Comparison of ENCODE assay signal across 8 cellular contexts in genomic region chr3:115783426-115783825, GRCh38.
DNase-seq lines count a peak whose midpoint lies in the region; TF ChIP-seq lines count a peak whose summit lies in the region.
"Not testable (repeated sequence)": the region's sequence is repeated elsewhere in the genome, so short reads cannot be mapped to it uniquely, and the experiment has no call there.

No MANE protein-coding gene starts in this region.

- H3K27me3 Mint-ChIP-seq in HFFc6 (ENCODE audit: insufficient read depth); activated naive CD8-positive, alpha-beta T cell: not testable (repeated sequence)

- not testable (repeated sequence) for H3K36me3 Mint-ChIP-seq in HFFc6 (ENCODE audit: low read depth); activated naive CD8-positive, alpha-beta T cell

- TF ChIP-seq EP300 in neural cell (conservative IDR thresholded peaks at IDR 0.05; ENCODE audit: poor library complexity, severe bottlenecking), result not testable (repeated sequence)

- not testable (repeated sequence) for H2AFZ ChIP-seq in neural cell (ENCODE audit: low read depth, low read length)

- H3F3A ChIP-seq in neural cell (ENCODE audit: insufficient read depth, low read length, poor library complexity, severe bottlenecking), result not testable (repeated sequence)

- not testable (repeated sequence) for TF ChIP-seq CTCF in AG09309 (IDR thresholded peaks at IDR 0.05; ENCODE audit: control insufficient read depth, insufficient read depth, low read depth, low read length, missing control alignments); HFFc6 (IDR thresholded peaks at IDR 0.05); neural cell (IDR thresholded peaks at IDR 0.05; ENCODE audit: poor library complexity, severe bottlenecking)

- H3K4me3 Mint-ChIP-seq in HFFc6, result peak overlapping the region; percentile 89
- H3K4me3 Mint-ChIP-seq in activated naive CD8-positive, alpha-beta T cell, result peak overlapping the region; percentile 94

- H3K27me3 ChIP-seq in SJCRH30; endocrine pancreas (ENCODE audit: control insufficient read depth, insufficient read depth, low read length); iPS-15b (ENCODE audit: control insufficient read depth, insufficient read depth, low read length); neural cell (ENCODE audit: insufficient read depth, low read depth, low read length); subcutaneous abdominal adipose tissue (ENCODE audit: control insufficient read depth in 5 of 5, insufficient read depth in 4 of 5, low read length in 5 of 5): not testable (repeated sequence)

- not testable (repeated sequence) for H3K36me3 ChIP-seq in SJCRH30; endocrine pancreas (ENCODE audit: control insufficient read depth, insufficient read depth, low read length); iPS-15b (ENCODE audit: control insufficient read depth, insufficient read depth, low read length); neural cell (ENCODE audit: insufficient read depth, low read length); subcutaneous abdominal adipose tissue (ENCODE audit: control insufficient read depth in 5 of 5, insufficient read depth in 5 of 5, low read length in 5 of 5)

- peaks cover 19% of the 10 kb centered on the region for H3K4me1 Mint-ChIP-seq in HFFc6 (ENCODE audit: low read depth)
- peaks cover 15% of the 10 kb centered on the region for H3K4me1 Mint-ChIP-seq in activated naive CD8-positive, alpha-beta T cell (ENCODE audit: low read depth)

- not testable (repeated sequence) for H3K9me3 ChIP-seq in SJCRH30 (replicated peaks); endocrine pancreas (ENCODE audit: control insufficient read depth, low read length); iPS-15b (ENCODE audit: control insufficient read depth, insufficient read depth, low read length); neural cell (ENCODE audit: low read length); subcutaneous abdominal adipose tissue (ENCODE audit: control insufficient read depth in 5 of 5, low read length in 5 of 5)

- H3K27ac ChIP-seq in SJCRH30, result not testable (repeated sequence)
- H3K27ac ChIP-seq in neural cell (ENCODE audit: low read length) (peak overlapping the region; percentile 95), subcutaneous abdominal adipose tissue (ENCODE audit: low read depth, low read length) (peak overlapping the region; percentile 82)

- H3K9ac ChIP-seq in endocrine pancreas (ENCODE audit: control insufficient read depth, insufficient read depth, low read length); iPS-15b (ENCODE audit: low read depth, low read length): not testable (repeated sequence)
- H3K9ac ChIP-seq in neural cell (ENCODE audit: low read length) (peak overlapping the region; percentile 95), subcutaneous abdominal adipose tissue (ENCODE audit: low read length in 5 of 5) (peak overlapping the region in 4 of 5 donors; percentile 25 to 61 (median 51))

- not testable (repeated sequence) for H3K4me1 ChIP-seq in SJCRH30; endocrine pancreas (ENCODE audit: control insufficient read depth, insufficient read depth, low read length); iPS-15b (ENCODE audit: control insufficient read depth, insufficient read depth, low read length)
- peaks cover 4 to 18% (median 14%) of the 10 kb centered on the region in 5 donors for H3K4me1 ChIP-seq in subcutaneous abdominal adipose tissue (ENCODE audit: control insufficient read depth in 5 of 5, insufficient read depth in 5 of 5, low read length in 5 of 5)

- not testable (repeated sequence) for TF ChIP-seq RAD21 in neural cell (conservative IDR thresholded peaks at IDR 0.05)

- H3K4me2 ChIP-seq in neural cell (ENCODE audit: low read length), result not testable (repeated sequence)

- not testable (repeated sequence) for H3K9me3 Mint-ChIP-seq in HFFc6; activated naive CD8-positive, alpha-beta T cell (ENCODE audit: low read depth)

- H3K9me2 ChIP-seq in neural cell (ENCODE audit: insufficient read depth, low read length), result not testable (repeated sequence)

- H3K4me3 ChIP-seq in AG09309 (ENCODE audit: control insufficient read depth, low read depth, low read length), result peak overlapping the region; percentile 56
- H3K4me3 ChIP-seq in SJCRH30, result peak overlapping the region; percentile 62
- H3K4me3 ChIP-seq in endocrine pancreas (ENCODE audit: control insufficient read depth, insufficient read depth, low read length), result peak overlapping the region; percentile 47
- H3K4me3 ChIP-seq in iPS-15b (ENCODE audit: low read depth, low read length), result peak overlapping the region; percentile 81
- peak overlapping the region; percentile 67 for H3K4me3 ChIP-seq in neural cell (ENCODE audit: low read length)
- peak overlapping the region in 4 of 5 donors; percentile 72 to 80 (median 73) for H3K4me3 ChIP-seq in subcutaneous abdominal adipose tissue (ENCODE audit: low read depth in 1 of 5, low read length in 5 of 5)

- H3K27ac Mint-ChIP-seq in HFFc6, result peak overlapping the region; percentile 88; the same call in 1 of the 2 replicates
- peak overlapping the region; percentile 91 for H3K27ac Mint-ChIP-seq in activated naive CD8-positive, alpha-beta T cell

- H4K20me1 ChIP-seq in neural cell (ENCODE audit: insufficient read depth), result not testable (repeated sequence)

- not testable (repeated sequence) for H3K79me2 ChIP-seq in neural cell (replicated peaks; ENCODE audit: insufficient read depth, low read length)

- DNase-seq in AG09309 (ENCODE audit: low read depth); HFFc6; SJCRH30: not testable (repeated sequence)
